ENCODE assay signal across 9 cellular contexts in genomic region chr9:92964981-92965758, GRCh38. TPM values are rescaled to one million over a fixed set of nuclear protein-coding genes. Genes with fewer than 3 reads are reported as not detected.
DNase-seq lines count a peak whose midpoint lies in the region; ATAC-seq lines count a peak whose summit lies in the region.
"Had no signal": no experiment of that assay in that cellular context is flagged by ENCODE, and none has a peak within 500 bp of the region (broad histone marks: within the 10 kb centered on the region; RNA-seq: fewer than 3 reads in every experiment).

No MANE protein-coding gene starts in this region.

- peak in 1 of 5 donors; percentile 18 for DNase-seq in CD4-positive, alpha-beta memory T cell
- DNase-seq in activated T-helper 1 cell treated with anti-CD3 and anti-CD28 coated beads, Interleukin-12 subunit alpha, Interleukin-12 subunit beta, Interleukin-2, Interleukin-4 antibody, amounts not matched to agents 30 ng/mL and 10 ng/mL and 1 ng/mL, durations not matched to agents 14 hours and 24 hours and 36 hours (ENCODE audit: low spot score), result no peak
- DNase-seq in ureter (ENCODE audit: low spot score) (no peak), NCI-H2227 (lab: John Stamatoyannopoulos, UW; ENCODE audit: unreplicated experiment) (no peak), COLO829 (ENCODE audit: low spot score) (no peak)

- peaks cover 82% of the 10 kb centered on the region for H3K4me1 ChIP-seq in CD4-positive, alpha-beta memory T cell (ENCODE audit: insufficient read depth, low read length)
- peaks cover 0 to 2% of the 10 kb centered on the region in 2 donors for H3K4me1 ChIP-seq in mucosa of rectum (ENCODE audit: control insufficient read depth in 2 of 2, insufficient read depth in 2 of 2, low read length in 2 of 2)

- H3K27ac ChIP-seq in CD4-positive, alpha-beta memory T cell (ENCODE audit: low read depth, low read length), result peak overlapping the region; percentile 84
- H3K27ac ChIP-seq in mucosa of rectum (ENCODE audit: low read depth in 2 of 2, low read length in 2 of 2), result peak overlapping the region; percentile 74 to 90

- peak overlapping the region; percentile 96 to 100 (median 98) for H3K27ac Mint-ChIP-seq in CD4-positive, alpha-beta memory T cell
- peak overlapping the region; percentile 97 for H3K27ac Mint-ChIP-seq in activated T-helper 1 cell treated with anti-CD3 and anti-CD28 coated beads, Interleukin-12 subunit alpha, Interleukin-12 subunit beta, Interleukin-2, Interleukin-4 antibody, amounts not matched to agents 30 ng/mL and 10 ng/mL and 1 ng/mL, durations not matched to agents 14 hours and 24 hours and 36 hours

- CTCF ChIA-PET in CD4-positive, alpha-beta memory T cell (lab: Charles Lee; ENCODE audit: partially characterized antibody), result interaction anchor here (0.9 to 6.6 kb wide), 11 partner anchors 8 to 156 kb away, joined by 3 to 37 read pairs (median 4); no protein-coding TSS in a partner anchor

- peak overlapping the region; percentile 86 to 97 for H3K4me3 ChIP-seq in CD4-positive, alpha-beta memory T cell (ENCODE audit: low read length in 2 of 2)
- H3K4me3 ChIP-seq in mucosa of rectum (ENCODE audit: low read length in 2 of 2), result peak overlapping the region; percentile 57 to 74

- peaks cover 34 to 91% (median 58%) of the 10 kb centered on the region in 4 donors for H3K4me1 Mint-ChIP-seq in CD4-positive, alpha-beta memory T cell
- peaks cover 74% of the 10 kb centered on the region for H3K4me1 Mint-ChIP-seq in activated T-helper 1 cell treated with anti-CD3 and anti-CD28 coated beads, Interleukin-12 subunit alpha, Interleukin-12 subunit beta, Interleukin-2, Interleukin-4 antibody, amounts not matched to agents 30 ng/mL and 10 ng/mL and 1 ng/mL, durations not matched to agents 14 hours and 24 hours and 36 hours (ENCODE audit: low read depth)

- ATAC-seq in HG03108 (IDR thresholded peaks at IDR 0.05; ENCODE audit: unreplicated experiment), result peak; percentile 24
- ATAC-seq in GM21515 (IDR thresholded peaks at IDR 0.05; ENCODE audit: unreplicated experiment), result no peak

- H3K4me3 Mint-ChIP-seq in CD4-positive, alpha-beta memory T cell, result peak overlapping the region; percentile 93 to 99 (median 94)
- peak overlapping the region; percentile 98 for H3K4me3 Mint-ChIP-seq in activated T-helper 1 cell treated with anti-CD3 and anti-CD28 coated beads, Interleukin-12 subunit alpha, Interleukin-12 subunit beta, Interleukin-2, Interleukin-4 antibody, amounts not matched to agents 30 ng/mL and 10 ng/mL and 1 ng/mL, durations not matched to agents 14 hours and 24 hours and 36 hours

- no peaks in the 10 kb centered on the region for H3K27me3 Mint-ChIP-seq in CD4-positive, alpha-beta memory T cell
- H3K27me3 Mint-ChIP-seq in activated T-helper 1 cell treated with anti-CD3 and anti-CD28 coated beads, Interleukin-12 subunit alpha, Interleukin-12 subunit beta, Interleukin-2, Interleukin-4 antibody, amounts not matched to agents 30 ng/mL and 10 ng/mL and 1 ng/mL, durations not matched to agents 14 hours and 24 hours and 36 hours (ENCODE audit: insufficient read depth), result no peaks in the 10 kb centered on the region

- no peaks in the 10 kb centered on the region for H3K27me3 ChIP-seq in CD4-positive, alpha-beta memory T cell (ENCODE audit: insufficient read depth, low read length)
- H3K27me3 ChIP-seq in mucosa of rectum (ENCODE audit: control insufficient read depth in 2 of 2, insufficient read depth in 2 of 2, low read length in 2 of 2), result no peaks in the 10 kb centered on the region

- H3K36me3 ChIP-seq in CD4-positive, alpha-beta memory T cell (ENCODE audit: insufficient read depth, low read length), result no peaks in the 10 kb centered on the region
- H3K36me3 ChIP-seq in mucosa of rectum (ENCODE audit: control insufficient read depth in 2 of 2, insufficient read depth in 2 of 2, low read length in 2 of 2), result no peaks in the 10 kb centered on the region

- intact Hi-C loops in CD4-positive, alpha-beta memory T cell (cut with micrococcal nuclease), result loop anchor here (1.0 to 5.0 kb wide), 6 partner anchors 11 to 602 kb away; partner anchors contain the start of gene ZNF484
- intact Hi-C loops in activated T-helper 1 cell treated with anti-CD3 and anti-CD28 coated beads, Interleukin-12 subunit alpha, Interleukin-12 subunit beta, Interleukin-2, Interleukin-4 antibody, amounts not matched to agents 30 ng/mL and 10 ng/mL and 1 ng/mL, durations not matched to agents 14 hours and 24 hours and 36 hours (cut with micrococcal nuclease), result loop anchor here (1.0 to 5.0 kb wide), 8 partner anchors 7 to 488 kb away; partner anchors contain the start of genes FAM120AOS and ZNF484

- peak overlapping the region; percentile 51 to 75 for H3K9ac ChIP-seq in mucosa of rectum (ENCODE audit: low read depth in 1 of 2, low read length in 2 of 2)

- peaks cover 30 to 50% of the 10 kb centered on the region in 2 donors for H3K36me3 Mint-ChIP-seq in CD4-positive, alpha-beta memory T cell
- peaks cover 21% of the 10 kb centered on the region for H3K36me3 Mint-ChIP-seq in activated T-helper 1 cell treated with anti-CD3 and anti-CD28 coated beads, Interleukin-12 subunit alpha, Interleukin-12 subunit beta, Interleukin-2, Interleukin-4 antibody, amounts not matched to agents 30 ng/mL and 10 ng/mL and 1 ng/mL, durations not matched to agents 14 hours and 24 hours and 36 hours (ENCODE audit: low read depth)

- peaks cover 0 to 7% (median 1%) of the 10 kb centered on the region in 8 donors for H3K9me3 Mint-ChIP-seq in CD4-positive, alpha-beta memory T cell
- H3K9me3 Mint-ChIP-seq in activated T-helper 1 cell treated with anti-CD3 and anti-CD28 coated beads, Interleukin-12 subunit alpha, Interleukin-12 subunit beta, Interleukin-2, Interleukin-4 antibody, amounts not matched to agents 30 ng/mL and 10 ng/mL and 1 ng/mL, durations not matched to agents 14 hours and 24 hours and 36 hours, result peaks cover 12% of the 10 kb centered on the region

- POLR2A ChIA-PET in CD4-positive, alpha-beta memory T cell (lab: Charles Lee; ENCODE audit: partially characterized antibody), result interaction anchor here (0.6 to 15.5 kb wide), 31 partner anchors 12 to 601 kb away, joined by 3 to 304 read pairs (median 6); partner anchors contain the start of genes BICD2, CARD19, FAM120AOS and FGD3

- H3K9me3 ChIP-seq in CD4-positive, alpha-beta memory T cell (ENCODE audit: control insufficient read depth in 1 of 2, low read length in 2 of 2), result no peaks in the 10 kb centered on the region
- H3K9me3 ChIP-seq in mucosa of rectum (ENCODE audit: control insufficient read depth in 2 of 2, low read length in 2 of 2), result peaks cover 0 to 3% of the 10 kb centered on the region in 2 donors

RNA-seq across cellular contexts. Expression of gene FGD3, which starts 17.8 kb away (rescaled TPM):
- 100 to 1,000 TPM; 256 to 272 TPM for total RNA-seq in CD4-positive, alpha-beta memory T cell
- polyA plus RNA-seq in CD4-positive, alpha-beta memory T cell, result 100 to 1,000 TPM in 1 of 2 donors, 10 to 100 TPM in 1; 52.7 to 146 TPM
- total RNA-seq in activated T-helper 1 cell treated with anti-CD3 and anti-CD28 coated beads, Interleukin-12 subunit alpha, Interleukin-12 subunit beta, Interleukin-2, Interleukin-4 antibody, amounts not matched to agents 30 ng/mL and 10 ng/mL and 1 ng/mL, durations not matched to agents 14 hours and 24 hours and 36 hours, result 43.9 and 44.0 TPM in 2 replicates
- total RNA-seq in ureter, result 55.4 TPM
- total RNA-seq: dermis microvascular lymphatic vessel endothelial cell had no signal
